In the genomic region with DNA sequence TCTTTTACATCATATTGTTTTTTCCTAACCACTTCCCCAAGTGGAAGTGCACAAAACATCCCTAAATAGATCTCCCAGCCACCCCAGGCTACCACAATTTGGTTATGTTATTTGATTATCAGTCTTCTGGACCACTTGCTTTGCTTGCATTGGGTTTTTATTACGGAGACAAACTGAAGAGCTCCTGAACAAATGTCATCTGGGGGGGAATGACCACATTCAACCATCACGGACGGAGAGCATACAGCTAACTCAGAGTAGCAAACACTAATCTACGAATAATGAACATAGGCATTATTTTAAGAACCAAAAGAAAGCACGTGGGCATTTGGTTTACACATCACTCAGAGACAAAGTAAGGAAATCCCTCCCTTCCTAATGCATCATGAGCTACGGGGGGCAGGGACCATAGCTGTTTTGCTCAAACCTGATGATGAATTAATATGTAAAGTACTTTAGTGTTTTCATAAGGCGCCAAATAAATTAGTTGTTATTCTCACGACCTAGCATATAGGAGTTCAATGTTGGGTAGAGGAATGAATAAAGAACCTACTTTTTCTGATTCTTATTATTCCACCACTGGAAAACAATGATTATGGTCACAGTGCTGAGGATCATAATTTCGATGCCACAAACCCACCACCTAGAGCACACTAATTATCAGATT, we compare ENCODE assay signal across 8 cellular contexts. TPM values are rescaled to one million over a fixed set of nuclear protein-coding genes. Genes with fewer than 3 reads are reported as not detected.
A peak's percentile ranks its signal among the peaks of the same experiment; 100 is the strongest.
DNase-seq lines count a peak whose midpoint lies in the region; ATAC-seq and TF ChIP-seq lines count a peak whose summit lies in the region.

No MANE protein-coding gene starts in this region.

- H3K9me3 ChIP-seq in SU-DHL-6 (ENCODE audit: insufficient read depth, low read length) = no peaks in the 10 kb centered on the region
- H3K9me3 ChIP-seq in endocrine pancreas (ENCODE audit: control insufficient read depth, low read length) = no peaks in the 10 kb centered on the region

- peak overlapping the region; percentile 72 for H3K4me3 ChIP-seq in SU-DHL-6 (ENCODE audit: insufficient read depth, low read length, poor library complexity, severe bottlenecking)
- H3K4me3 ChIP-seq in endocrine pancreas (ENCODE audit: control insufficient read depth, insufficient read depth, low read length) = peak overlapping the region; percentile 75

- peaks cover 5% of the 10 kb centered on the region for H3K4me1 ChIP-seq in endocrine pancreas (ENCODE audit: control insufficient read depth, insufficient read depth, low read length)

- no peaks in the 10 kb centered on the region for H3K9me2 ChIP-seq in SU-DHL-6 (replicated peaks; ENCODE audit: insufficient read depth, low read length)

- ATAC-seq in activated T-cell treated with anti-CD3 and anti-CD28 coated beads, Interleukin-2, amount 50 U/mL, for 4 hours = peak; percentile 8 to 18
- ATAC-seq in GM18861 (IDR thresholded peaks at IDR 0.05; ENCODE audit: unreplicated experiment) = no peak

- peak overlapping the region; percentile 71 for H3K9ac ChIP-seq in SU-DHL-6 (ENCODE audit: low read length)
- H3K9ac ChIP-seq in endocrine pancreas (ENCODE audit: control insufficient read depth, insufficient read depth, low read length) = no peak overlapping the region

- no peaks in the 10 kb centered on the region for H3K27me3 Mint-ChIP-seq in activated T-cell treated with anti-CD3 and anti-CD28 coated beads, Interleukin-2, amount 50 U/mL, for 4 hours (ENCODE audit: low read depth)
- H3K27me3 Mint-ChIP-seq in nephron (ENCODE audit: low read depth) = no peaks in the 10 kb centered on the region

- H3K27ac ChIP-seq in SU-DHL-6 (ENCODE audit: low read depth, low read length) = peak overlapping the region; percentile 59

- H3K4me3 Mint-ChIP-seq in activated T-cell treated with anti-CD3 and anti-CD28 coated beads, Interleukin-2, amount 50 U/mL, for 4 hours = peak overlapping the region; percentile 79
- peak overlapping the region; percentile 91 to 98 (median 97) for H3K4me3 Mint-ChIP-seq in nephron

- TF ChIP-seq CTCF in SU-DHL-6 (IDR thresholded peaks at IDR 0.05; ENCODE audit: insufficient read depth, low read length, poor library complexity, severe bottlenecking) = no peak
- TF ChIP-seq CTCF in nephron (IDR thresholded peaks at IDR 0.05; ENCODE audit: unreplicated experiment in 3 of 3) = no peak

- peak overlapping the region; percentile 90 for H3K4me2 ChIP-seq in SU-DHL-6 (ENCODE audit: low read depth, low read length, poor library complexity, severe bottlenecking)

- H3K27me3 ChIP-seq in SU-DHL-6 (ENCODE audit: low read length) (no peaks in the 10 kb centered on the region), endocrine pancreas (ENCODE audit: control insufficient read depth, insufficient read depth, low read length) (no peaks in the 10 kb centered on the region)

- H3F3A ChIP-seq in SU-DHL-6 (ENCODE audit: insufficient read depth) = peaks cover 38% of the 10 kb centered on the region

- H4K20me1 ChIP-seq in SU-DHL-6 (ENCODE audit: low read depth, low read length) = no peaks in the 10 kb centered on the region

- H3K9me3 Mint-ChIP-seq in activated T-cell treated with anti-CD3 and anti-CD28 coated beads, Interleukin-2, amount 50 U/mL, for 4 hours = no peaks in the 10 kb centered on the region
- H3K9me3 Mint-ChIP-seq in nephron = no peaks in the 10 kb centered on the region

- H2AFZ ChIP-seq in SU-DHL-6 (ENCODE audit: low read depth, low read length, severe bottlenecking) = peak overlapping the region; percentile 59

- H3K36me3 ChIP-seq in SU-DHL-6 (ENCODE audit: low read length) (no peaks in the 10 kb centered on the region), endocrine pancreas (ENCODE audit: control insufficient read depth, insufficient read depth, low read length) (no peaks in the 10 kb centered on the region)

- peaks cover 20% of the 10 kb centered on the region for H3K79me2 ChIP-seq in SU-DHL-6 (ENCODE audit: insufficient read depth, low read length)

- peaks cover 47% of the 10 kb centered on the region for H3K4me1 Mint-ChIP-seq in activated T-cell treated with anti-CD3 and anti-CD28 coated beads, Interleukin-2, amount 50 U/mL, for 4 hours (ENCODE audit: low read depth)
- H3K4me1 Mint-ChIP-seq in nephron = peaks cover 47% of the 10 kb centered on the region

- DNase-seq in activated T-cell treated with anti-CD3 and anti-CD28 coated beads, Interleukin-2, amount 50 U/mL, for 4 hours = no peak
- DNase-seq in activated T-cell treated with anti-CD3 and anti-CD28 coated beads, Interleukin-2, amount 50 U/mL, for 48 hours = no peak
- DNase-seq in NCI-H774 (lab: John Stamatoyannopoulos, UW) = no peak
- DNase-seq in HK-2 (ENCODE audit: unreplicated experiment) = no peak

- H3K27ac Mint-ChIP-seq in nephron = peak overlapping the region; percentile 77 to 98 (median 91)

- no peaks in the 10 kb centered on the region for H3K36me3 Mint-ChIP-seq in activated T-cell treated with anti-CD3 and anti-CD28 coated beads, Interleukin-2, amount 50 U/mL, for 4 hours (ENCODE audit: insufficient read depth)
- peaks cover 4% of the 10 kb centered on the region for H3K36me3 Mint-ChIP-seq in nephron (ENCODE audit: low read depth)

RNA-seq across cellular contexts. Expression of gene TMEM156, which starts 11.6 kb away (rescaled TPM):
- 1 to 10 TPM; 4.1 to 5.3 (median 4.9) TPM for total RNA-seq in activated T-cell treated with anti-CD3 and anti-CD28 coated beads, Interleukin-2, amount 50 U/mL, for 4 hours

RNA-seq across cellular contexts. Expression of gene KLHL5, which starts 18.2 kb away (rescaled TPM):
- 10 to 100 TPM in 2 of 3 donors, 1 to 10 TPM in 1; 8.9 to 12.7 (median 11.3) TPM for total RNA-seq in activated T-cell treated with anti-CD3 and anti-CD28 coated beads, Interleukin-2, amount 50 U/mL, for 4 hours
